ENCODE assay signal across 2 cellular contexts in genomic region chr4:2252530-2252924, GRCh38.
TF ChIP-seq lines count a peak whose summit lies in the region.

No MANE protein-coding gene starts in this region.

TF ChIP-seq in GM23338, 12 proteins besides CTCF, POLR2A, EP300 and RAD21:
- TF ChIP-seq ZNF462 (CRISPR knock-in tag; IDR thresholded peaks at IDR 0.05) (no peak), STAT1 (IDR thresholded peaks at IDR 0.05; ENCODE audit: unreplicated experiment) (no peak), ZNF331 (CRISPR knock-in tag; IDR thresholded peaks at IDR 0.05; ENCODE audit: low read depth) (no peak), REST (IDR thresholded peaks at IDR 0.05; ENCODE audit: unreplicated experiment) (no peak), JUNB (IDR thresholded peaks at IDR 0.05; ENCODE audit: unreplicated experiment) (no peak), NANOG (IDR thresholded peaks at IDR 0.05; ENCODE audit: borderline replicate concordance) (no peak), ZNF114 (CRISPR knock-in tag; IDR thresholded peaks at IDR 0.05) (no peak), POLR2AphosphoS5 (IDR thresholded peaks at IDR 0.05; ENCODE audit: low read depth) (no peak), CREB1 (CRISPR knock-in tag; IDR thresholded peaks at IDR 0.05; ENCODE audit: low read depth) (no peak), EZH2phosphoT487 (IDR thresholded peaks at IDR 0.05; ENCODE audit: unreplicated experiment) (no peak), EZH2 (IDR thresholded peaks at IDR 0.05; ENCODE audit: low read depth, unreplicated experiment) (no peak), ETS1 (IDR thresholded peaks at IDR 0.05) (no peak)

TF ChIP-seq in H1, 55 proteins besides CTCF, POLR2A, EP300 and RAD21:
- TF ChIP-seq GTF2F1 (IDR thresholded peaks at IDR 0.05; ENCODE audit: borderline replicate concordance, low read depth, low read length) (no peak), NANOG (IDR thresholded peaks at IDR 0.05; ENCODE audit: insufficient read depth, low read depth, low read length, poor library complexity, severe bottlenecking) (no peak), ASH2L (IDR thresholded peaks at IDR 0.05; ENCODE audit: low read length) (no peak), TAF1 (IDR thresholded peaks at IDR 0.05; ENCODE audit: low read depth, low read length) (no peak), MAFK (IDR thresholded peaks at IDR 0.05; ENCODE audit: low read depth, low read length) (no peak), HDAC6 (IDR thresholded peaks at IDR 0.05; ENCODE audit: low read depth, low read length) (no peak), SIRT6 (IDR thresholded peaks at IDR 0.05; ENCODE audit: low read length) (no peak), BACH1 (IDR thresholded peaks at IDR 0.05; ENCODE audit: low read length) (no peak)
